1 cellular context compared by ENCODE assay signal in the genomic region with DNA sequence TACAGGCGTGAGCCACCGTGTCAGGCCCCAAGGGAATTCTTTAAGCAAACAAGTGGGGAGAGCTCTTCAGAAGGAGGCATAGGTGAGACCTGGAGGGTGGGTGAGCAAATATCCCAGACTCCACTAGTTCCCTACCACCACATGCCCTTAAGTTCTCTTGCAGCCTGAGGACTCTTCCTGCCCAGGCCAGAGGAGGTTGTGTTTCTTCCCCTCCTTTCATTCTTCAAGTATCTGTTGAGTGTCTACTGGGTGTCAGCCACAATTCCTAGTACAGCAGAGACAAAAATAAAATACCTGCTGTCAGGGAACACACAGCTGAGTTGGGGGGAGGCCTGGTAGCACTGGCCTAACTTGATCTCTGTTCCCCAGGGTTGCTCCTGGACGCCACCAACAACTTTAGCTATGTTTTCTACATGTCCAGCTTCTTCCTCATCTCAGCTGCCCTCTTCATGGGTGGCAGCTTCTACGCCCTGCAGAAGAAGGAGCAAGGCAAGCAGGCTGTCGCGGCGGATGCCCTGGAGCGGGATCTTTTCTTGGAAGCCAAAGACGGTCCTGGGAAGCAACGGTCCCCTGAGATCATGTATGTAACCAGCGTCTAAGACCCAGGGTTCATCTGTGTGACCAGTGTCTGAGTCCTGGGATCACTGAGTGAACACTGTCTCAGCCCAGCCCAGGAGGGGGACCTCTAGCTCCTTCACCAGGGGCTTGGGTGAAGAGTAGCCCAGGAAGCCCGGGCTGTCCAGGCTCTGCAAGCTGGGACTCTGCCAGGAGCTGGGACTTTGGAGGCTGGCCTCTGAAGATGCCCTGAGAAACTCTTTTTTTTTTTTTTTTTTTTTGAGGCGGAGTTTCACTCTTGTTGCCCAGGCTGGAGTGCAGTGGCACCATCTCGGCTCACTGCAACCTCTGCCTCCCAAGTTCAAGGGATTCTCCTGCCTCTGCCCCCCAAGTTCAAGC.
TF ChIP-seq lines count a peak whose summit lies in the region.

No MANE protein-coding gene starts in this region.

TF ChIP-seq in GM23338, 12 proteins besides CTCF, POLR2A, EP300 and RAD21:
- TF ChIP-seq, protein P1, sequence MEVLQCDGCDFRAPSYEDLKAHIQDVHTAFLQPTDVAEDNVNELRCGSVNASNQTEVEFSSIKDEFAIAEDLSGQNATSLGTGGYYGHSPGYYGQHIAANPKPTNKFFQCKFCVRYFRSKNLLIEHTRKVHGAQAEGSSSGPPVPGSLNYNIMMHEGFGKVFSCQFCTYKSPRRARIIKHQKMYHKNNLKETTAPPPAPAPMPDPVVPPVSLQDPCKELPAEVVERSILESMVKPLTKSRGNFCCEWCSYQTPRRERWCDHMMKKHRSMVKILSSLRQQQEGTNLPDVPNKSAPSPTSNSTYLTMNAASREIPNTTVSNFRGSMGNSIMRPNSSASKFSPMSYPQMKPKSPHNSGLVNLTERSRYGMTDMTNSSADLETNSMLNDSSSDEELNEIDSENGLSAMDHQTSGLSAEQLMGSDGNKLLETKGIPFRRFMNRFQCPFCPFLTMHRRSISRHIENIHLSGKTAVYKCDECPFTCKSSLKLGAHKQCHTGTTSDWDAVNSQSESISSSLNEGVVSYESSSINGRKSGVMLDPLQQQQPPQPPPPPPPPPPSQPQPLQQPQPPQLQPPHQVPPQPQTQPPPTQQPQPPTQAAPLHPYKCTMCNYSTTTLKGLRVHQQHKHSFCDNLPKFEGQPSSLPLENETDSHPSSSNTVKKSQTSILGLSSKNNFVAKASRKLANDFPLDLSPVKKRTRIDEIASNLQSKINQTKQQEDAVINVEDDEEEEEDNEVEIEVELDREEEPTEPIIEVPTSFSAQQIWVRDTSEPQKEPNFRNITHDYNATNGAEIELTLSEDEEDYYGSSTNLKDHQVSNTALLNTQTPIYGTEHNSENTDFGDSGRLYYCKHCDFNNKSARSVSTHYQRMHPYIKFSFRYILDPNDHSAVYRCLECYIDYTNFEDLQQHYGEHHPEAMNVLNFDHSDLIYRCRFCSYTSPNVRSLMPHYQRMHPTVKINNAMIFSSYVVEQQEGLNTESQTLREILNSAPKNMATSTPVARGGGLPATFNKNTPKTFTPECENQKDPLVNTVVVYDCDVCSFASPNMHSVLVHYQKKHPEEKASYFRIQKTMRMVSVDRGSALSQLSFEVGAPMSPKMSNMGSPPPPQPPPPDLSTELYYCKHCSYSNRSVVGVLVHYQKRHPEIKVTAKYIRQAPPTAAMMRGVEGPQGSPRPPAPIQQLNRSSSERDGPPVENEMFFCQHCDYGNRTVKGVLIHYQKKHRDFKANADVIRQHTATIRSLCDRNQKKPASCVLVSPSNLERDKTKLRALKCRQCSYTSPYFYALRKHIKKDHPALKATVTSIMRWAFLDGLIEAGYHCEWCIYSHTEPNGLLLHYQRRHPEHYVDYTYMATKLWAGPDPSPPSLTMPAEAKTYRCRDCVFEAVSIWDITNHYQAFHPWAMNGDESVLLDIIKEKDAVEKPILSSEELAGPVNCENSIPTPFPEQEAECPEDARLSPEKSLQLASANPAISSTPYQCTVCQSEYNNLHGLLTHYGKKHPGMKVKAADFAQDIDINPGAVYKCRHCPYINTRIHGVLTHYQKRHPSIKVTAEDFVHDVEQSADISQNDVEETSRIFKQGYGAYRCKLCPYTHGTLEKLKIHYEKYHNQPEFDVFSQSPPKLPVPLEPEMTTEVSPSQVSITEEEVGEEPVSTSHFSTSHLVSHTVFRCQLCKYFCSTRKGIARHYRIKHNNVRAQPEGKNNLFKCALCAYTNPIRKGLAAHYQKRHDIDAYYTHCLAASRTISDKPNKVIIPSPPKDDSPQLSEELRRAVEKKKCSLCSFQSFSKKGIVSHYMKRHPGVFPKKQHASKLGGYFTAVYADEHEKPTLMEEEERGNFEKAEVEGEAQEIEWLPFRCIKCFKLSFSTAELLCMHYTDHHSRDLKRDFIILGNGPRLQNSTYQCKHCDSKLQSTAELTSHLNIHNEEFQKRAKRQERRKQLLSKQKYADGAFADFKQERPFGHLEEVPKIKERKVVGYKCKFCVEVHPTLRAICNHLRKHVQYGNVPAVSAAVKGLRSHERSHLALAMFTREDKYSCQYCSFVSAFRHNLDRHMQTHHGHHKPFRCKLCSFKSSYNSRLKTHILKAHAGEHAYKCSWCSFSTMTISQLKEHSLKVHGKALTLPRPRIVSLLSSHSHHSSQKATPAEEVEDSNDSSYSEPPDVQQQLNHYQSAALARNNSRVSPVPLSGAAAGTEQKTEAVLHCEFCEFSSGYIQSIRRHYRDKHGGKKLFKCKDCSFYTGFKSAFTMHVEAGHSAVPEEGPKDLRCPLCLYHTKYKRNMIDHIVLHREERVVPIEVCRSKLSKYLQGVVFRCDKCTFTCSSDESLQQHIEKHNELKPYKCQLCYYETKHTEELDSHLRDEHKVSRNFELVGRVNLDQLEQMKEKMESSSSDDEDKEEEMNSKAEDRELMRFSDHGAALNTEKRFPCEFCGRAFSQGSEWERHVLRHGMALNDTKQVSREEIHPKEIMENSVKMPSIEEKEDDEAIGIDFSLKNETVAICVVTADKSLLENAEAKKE (CRISPR knock-in tag; IDR thresholded peaks at IDR 0.05), result no peak
- TF ChIP-seq, protein P2, sequence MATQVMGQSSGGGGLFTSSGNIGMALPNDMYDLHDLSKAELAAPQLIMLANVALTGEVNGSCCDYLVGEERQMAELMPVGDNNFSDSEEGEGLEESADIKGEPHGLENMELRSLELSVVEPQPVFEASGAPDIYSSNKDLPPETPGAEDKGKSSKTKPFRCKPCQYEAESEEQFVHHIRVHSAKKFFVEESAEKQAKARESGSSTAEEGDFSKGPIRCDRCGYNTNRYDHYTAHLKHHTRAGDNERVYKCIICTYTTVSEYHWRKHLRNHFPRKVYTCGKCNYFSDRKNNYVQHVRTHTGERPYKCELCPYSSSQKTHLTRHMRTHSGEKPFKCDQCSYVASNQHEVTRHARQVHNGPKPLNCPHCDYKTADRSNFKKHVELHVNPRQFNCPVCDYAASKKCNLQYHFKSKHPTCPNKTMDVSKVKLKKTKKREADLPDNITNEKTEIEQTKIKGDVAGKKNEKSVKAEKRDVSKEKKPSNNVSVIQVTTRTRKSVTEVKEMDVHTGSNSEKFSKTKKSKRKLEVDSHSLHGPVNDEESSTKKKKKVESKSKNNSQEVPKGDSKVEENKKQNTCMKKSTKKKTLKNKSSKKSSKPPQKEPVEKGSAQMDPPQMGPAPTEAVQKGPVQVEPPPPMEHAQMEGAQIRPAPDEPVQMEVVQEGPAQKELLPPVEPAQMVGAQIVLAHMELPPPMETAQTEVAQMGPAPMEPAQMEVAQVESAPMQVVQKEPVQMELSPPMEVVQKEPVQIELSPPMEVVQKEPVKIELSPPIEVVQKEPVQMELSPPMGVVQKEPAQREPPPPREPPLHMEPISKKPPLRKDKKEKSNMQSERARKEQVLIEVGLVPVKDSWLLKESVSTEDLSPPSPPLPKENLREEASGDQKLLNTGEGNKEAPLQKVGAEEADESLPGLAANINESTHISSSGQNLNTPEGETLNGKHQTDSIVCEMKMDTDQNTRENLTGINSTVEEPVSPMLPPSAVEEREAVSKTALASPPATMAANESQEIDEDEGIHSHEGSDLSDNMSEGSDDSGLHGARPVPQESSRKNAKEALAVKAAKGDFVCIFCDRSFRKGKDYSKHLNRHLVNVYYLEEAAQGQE (IDR thresholded peaks at IDR 0.05; ENCODE audit: unreplicated experiment), result no peak
- TF ChIP-seq ZNF331 (CRISPR knock-in tag; IDR thresholded peaks at IDR 0.05; ENCODE audit: low read depth), result no peak
- TF ChIP-seq, protein P3, sequence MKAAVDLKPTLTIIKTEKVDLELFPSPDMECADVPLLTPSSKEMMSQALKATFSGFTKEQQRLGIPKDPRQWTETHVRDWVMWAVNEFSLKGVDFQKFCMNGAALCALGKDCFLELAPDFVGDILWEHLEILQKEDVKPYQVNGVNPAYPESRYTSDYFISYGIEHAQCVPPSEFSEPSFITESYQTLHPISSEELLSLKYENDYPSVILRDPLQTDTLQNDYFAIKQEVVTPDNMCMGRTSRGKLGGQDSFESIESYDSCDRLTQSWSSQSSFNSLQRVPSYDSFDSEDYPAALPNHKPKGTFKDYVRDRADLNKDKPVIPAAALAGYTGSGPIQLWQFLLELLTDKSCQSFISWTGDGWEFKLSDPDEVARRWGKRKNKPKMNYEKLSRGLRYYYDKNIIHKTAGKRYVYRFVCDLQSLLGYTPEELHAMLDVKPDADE (IDR thresholded peaks at IDR 0.05), result no peak
- no peak for TF ChIP-seq JUNB (IDR thresholded peaks at IDR 0.05; ENCODE audit: unreplicated experiment)
- no peak for TF ChIP-seq POLR2AphosphoS5 (IDR thresholded peaks at IDR 0.05; ENCODE audit: low read depth)
- TF ChIP-seq STAT1 (IDR thresholded peaks at IDR 0.05; ENCODE audit: unreplicated experiment), result no peak
- TF ChIP-seq EZH2phosphoT487 (IDR thresholded peaks at IDR 0.05; ENCODE audit: unreplicated experiment), result no peak
- TF ChIP-seq NANOG (IDR thresholded peaks at IDR 0.05; ENCODE audit: borderline replicate concordance), result no peak
- TF ChIP-seq ZNF114 (CRISPR knock-in tag; IDR thresholded peaks at IDR 0.05), result no peak
- no peak for TF ChIP-seq EZH2 (IDR thresholded peaks at IDR 0.05; ENCODE audit: low read depth, unreplicated experiment)
- no peak for TF ChIP-seq CREB1 (CRISPR knock-in tag; IDR thresholded peaks at IDR 0.05; ENCODE audit: low read depth)
TF ChIP-seq in GM23338: peak in this region for 0.
